25 cellular contexts compared by ENCODE assay signal in the genomic region with DNA sequence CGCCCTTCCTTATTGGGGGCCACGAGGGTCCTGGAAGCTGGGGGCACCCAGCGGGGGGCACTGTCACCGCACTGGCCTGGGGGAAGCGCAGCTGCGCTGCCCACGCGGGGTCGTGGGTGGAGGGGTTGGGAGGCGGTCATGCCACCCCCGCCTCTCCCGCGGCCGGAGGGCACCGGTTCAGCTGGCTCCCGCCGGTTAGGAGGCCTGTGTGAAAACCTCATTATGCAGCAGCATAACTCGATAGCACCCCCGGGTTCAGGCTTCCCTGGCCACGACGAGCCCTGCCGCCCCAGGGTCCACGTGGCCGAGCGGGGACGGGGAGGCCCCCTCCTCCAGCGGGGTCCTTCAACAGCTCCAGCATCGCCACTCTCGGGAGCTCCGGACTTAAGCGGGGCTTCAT.
"Had no signal": no experiment of that assay in that cellular context is flagged by ENCODE, and none has a peak within 500 bp of the region (broad histone marks: within the 10 kb centered on the region; RNA-seq: fewer than 3 reads in every experiment).

No MANE protein-coding gene starts in this region.

- H2AFZ ChIP-seq: neural progenitor cell had no signal

- H3K27ac ChIP-seq: heart left ventricle, left ventricle myocardium inferior, neural progenitor cell, ovary, right atrium auricular region, skin epidermis, stomach, thoracic aorta, tibial nerve, vagina had no signal

- H3K9ac ChIP-seq: neural progenitor cell had no signal

- H3K36me3 Mint-ChIP-seq: immature natural killer cell, mesothelial cell of epicardium, naive B cell, natural killer cell, neural progenitor cell, type B pancreatic cell had no signal

- H3K27me3 Mint-ChIP-seq: type B pancreatic cell had no signal

- H3K9me3 ChIP-seq: heart left ventricle, left ventricle myocardium inferior, ovary, right atrium auricular region, stomach, thoracic aorta, tibial nerve, vagina had no signal

- H3K27ac Mint-ChIP-seq: immature natural killer cell, mesothelial cell of epicardium, naive B cell, natural killer cell, nephron progenitor cell, neural progenitor cell, progenitor cell of endocrine pancreas, type B pancreatic cell had no signal

- ATAC-seq: natural killer cell, sciatic nerve had no signal

- H3K9me3 Mint-ChIP-seq: immature natural killer cell, mesothelial cell of epicardium, naive B cell, natural killer cell, nephron progenitor cell, neural progenitor cell, type B pancreatic cell had no signal

- H3K4me3 Mint-ChIP-seq: immature natural killer cell, mesothelial cell of epicardium, naive B cell, natural killer cell, nephron progenitor cell, neural progenitor cell, type B pancreatic cell had no signal

- H3K36me3 ChIP-seq: heart left ventricle, left ventricle myocardium inferior, neural progenitor cell, ovary, right atrium auricular region, stomach, thoracic aorta, tibial nerve, vagina had no signal

- H3K4me2 ChIP-seq: neural progenitor cell had no signal

- H3K4me1 Mint-ChIP-seq: immature natural killer cell, naive B cell, natural killer cell had no signal

- DNase-seq: heart left ventricle; hypothalamus; immature natural killer cell; left ventricle myocardium inferior; naive B cell; natural killer cell; nephron progenitor cell; ovary; stimulated activated CD4-positive, alpha-beta T cell treated with anti-CD3 and anti-CD28 coated beads, Interleukin-12 subunit alpha, Interleukin-12 subunit beta, amount 100 ng/mL, for 4 hours; stimulated activated CD4-positive, alpha-beta T cell treated with anti-CD3 and anti-CD28 coated beads, Interleukin-15, amount 100 ng/mL, for 24 hours; stimulated activated CD4-positive, alpha-beta T cell treated with anti-CD3 and anti-CD28 coated beads, Interleukin-2, amount 100 ng/mL, for 24 hours; stimulated activated CD4-positive, alpha-beta T cell treated with anti-CD3 and anti-CD28 coated beads, Interleukin-4, amount 100 ng/mL, for 1 hour; stimulated activated naive CD4-positive, alpha-beta T cell; stomach had no signal

- H3K4me3 ChIP-seq: heart left ventricle, left ventricle myocardium inferior, lung, neural progenitor cell, ovary, right atrium auricular region, skin epidermis, stomach, thoracic aorta, tibial nerve, vagina had no signal

- H3K4me1 ChIP-seq: heart left ventricle, left ventricle myocardium inferior, right atrium auricular region had no signal

- H3K27me3 ChIP-seq: neural progenitor cell, ovary, right atrium auricular region, stomach, tibial nerve, vagina had no signal
